Comparison of ENCODE assay signal across 7 cellular contexts in genomic region chr17:43021739-43022512, GRCh38. TPM values are rescaled to one million over a fixed set of nuclear protein-coding genes. Genes with fewer than 3 reads are reported as not detected.
DNase-seq lines count a peak whose midpoint lies in the region; ATAC-seq, FAIRE-seq and TF ChIP-seq lines count a peak whose summit lies in the region.

Gene VAT1, minus strand, starts transcription at chr17:43022385. Its CDS starts 63 bp downstream, at chr17:43022322.

- H3K27ac ChIP-seq in ascending aorta = peak within 1 kb of the TSS; percentile 73 to 90

- DNase-seq in GM18507 (ENCODE audit: extremely low spot score, insufficient read length, low read depth) (peak; percentile 60), NCI-H128 (lab: John Stamatoyannopoulos, UW; ENCODE audit: unreplicated experiment) (peak; percentile 18), T-helper 2 cell (peak; percentile 40 to 63 (median 55)), ascending aorta (ENCODE audit: low spot score in 2 of 2) (peak in 1 of 2 donors; percentile 83), left ventricle myocardium superior (peak; percentile 92), posterior vena cava (ENCODE audit: low spot score) (peak; percentile 93)

- ATAC-seq in left ventricle myocardium superior (peak; percentile 83), HG03175 (IDR thresholded peaks at IDR 0.05; ENCODE audit: unreplicated experiment) (no peak)

- H3K4me1 ChIP-seq in ascending aorta = peaks cover 0 to 21% of the 10 kb centered on the region in 2 donors

- H3K4me3 ChIP-seq in ascending aorta = peak within 1 kb of the TSS; percentile 78 to 82

- intact Hi-C loops in ascending aorta (cut with DNase I) (loop anchor here (1.0 to 10.0 kb wide), 2 partner anchors 149 to 463 kb away; partner anchors contain the start of genes DHX8 and NBR1), left ventricle myocardium superior (cut with micrococcal nuclease) (no loop called here), posterior vena cava (cut with DNase I) (loop anchor here (5.0 to 10.0 kb wide), 3 partner anchors 105 to 293 kb away; partner anchors contain the start of genes BRCA1 (in 1 of the 2) and NBR1 (in 1 of the 2))

- no peaks in the 10 kb centered on the region for H3K9me3 ChIP-seq in ascending aorta

- no peak for TF ChIP-seq CTCF in ascending aorta (IDR thresholded peaks at IDR 0.05)

- FAIRE-seq in GM18507 (lab: Jason Lieb, UNC) = peak; percentile 80

- peaks cover 5 to 14% of the 10 kb centered on the region in 2 donors for H3K36me3 ChIP-seq in ascending aorta

- H3K27me3 ChIP-seq in ascending aorta = no peaks in the 10 kb centered on the region

RNA-seq across cellular contexts. Expression of gene VAT1, which starts in this region (rescaled TPM):
- 296 TPM for total RNA-seq in ascending aorta
- total RNA-seq in left ventricle myocardium superior = 77.0 TPM
- total RNA-seq in posterior vena cava = 100 to 1,000 TPM; 247 to 267 TPM
